In the genomic region with DNA sequence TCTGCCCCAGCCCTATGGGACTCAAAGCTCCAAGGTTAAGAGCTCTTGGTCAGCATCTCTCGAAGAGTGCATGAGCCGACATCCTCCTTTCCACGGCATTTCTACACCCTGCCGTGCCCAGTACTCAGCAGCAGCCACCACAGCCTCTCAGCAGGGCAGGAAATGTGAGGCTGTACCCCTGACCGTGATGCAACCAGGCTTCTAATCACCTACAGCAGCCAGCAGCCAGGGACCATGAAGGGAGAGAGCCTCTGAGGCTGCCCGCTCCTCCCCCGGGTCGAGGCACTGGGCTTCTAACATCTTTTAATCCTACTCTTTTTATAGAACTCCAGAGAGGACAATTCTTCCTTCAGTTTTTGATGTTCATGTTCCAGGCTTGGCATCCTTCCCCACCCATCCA, we compare ENCODE assay signal across 20 cellular contexts. TPM values are rescaled to one million over a fixed set of nuclear protein-coding genes. Genes with fewer than 3 reads are reported as not detected.
"Had no signal": no experiment of that assay in that cellular context is flagged by ENCODE, and none has a peak within 500 bp of the region (broad histone marks: within the 10 kb centered on the region; RNA-seq: fewer than 3 reads in every experiment).

No MANE protein-coding gene starts in this region.

- H3K27me3 ChIP-seq: sigmoid colon, tibial artery had no signal

- DNase-seq: activated B cell treated with CpG ODN at 0.5 μM for 24 hours; activated CD4-positive, alpha-beta T cell treated with anti-CD3 and anti-CD28 coated beads for 48 hours; activated CD8-positive, alpha-beta T cell treated with anti-CD3 and anti-CD28 coated beads for 36 hours; activated naive CD4-positive, alpha-beta T cell treated with Interleukin-2 at 50 U/mL for 16 hours; activated naive CD8-positive, alpha-beta T cell treated with anti-CD3 and anti-CD28 coated beads, Interleukin-2, amount 50 U/mL, for 24 hours; activated T-cell treated with anti-CD3 and anti-CD28 coated beads, Interleukin-2, amount 50 U/mL, for 1 hour; caudate nucleus; gastrocnemius medialis; heart right ventricle; mesenchymal stem cell; naive thymus-derived CD4-positive, alpha-beta T cell; sigmoid colon; stimulated activated CD4-positive, alpha-beta T cell treated with anti-CD3 and anti-CD28 coated beads, Interleukin-1b, Interleukin-23, amount 100 ng/mL, for 48 hours; stimulated activated naive CD4-positive, alpha-beta T cell treated with Interleukin-2 at 50 U/mL for 16 hours; tibial artery had no signal

- H3K4me3 ChIP-seq: coronary artery, gastrocnemius medialis, heart right ventricle, sigmoid colon, tibial artery had no signal

- H3K27ac Mint-ChIP-seq: activated B cell treated with CpG ODN at 0.5 μM for 24 hours; activated CD8-positive, alpha-beta T cell treated with anti-CD3 and anti-CD28 coated beads for 36 hours; activated naive CD8-positive, alpha-beta T cell treated with anti-CD3 and anti-CD28 coated beads, Interleukin-2, amount 50 U/mL, for 24 hours; activated T-helper 2 cell treated with anti-CD3 and anti-CD28 coated beads, Interferon-gamma antibody, Interleukin-2, Interleukin-4, amounts not matched to agents 10 μg/mL and 5 μg/mL and 100 μg/mL, durations not matched to agents 14 hours and 24 hours and 36 hours had no signal

- H3K9ac ChIP-seq: parathyroid adenoma had no signal

- H3K4me3 Mint-ChIP-seq: activated B cell treated with CpG ODN at 0.5 μM for 24 hours; activated CD8-positive, alpha-beta T cell treated with anti-CD3 and anti-CD28 coated beads for 36 hours; activated naive CD8-positive, alpha-beta T cell treated with anti-CD3 and anti-CD28 coated beads, Interleukin-2, amount 50 U/mL, for 24 hours; brain; naive thymus-derived CD4-positive, alpha-beta T cell had no signal

- H3K36me3 Mint-ChIP-seq: brain; naive thymus-derived CD4-positive, alpha-beta T cell had no signal

- H3K27ac ChIP-seq: coronary artery, gastrocnemius medialis, heart right ventricle, neutrophil, parathyroid adenoma, sigmoid colon, tibial artery had no signal

- ATAC-seq: activated CD8-positive, alpha-beta T cell treated with anti-CD3 and anti-CD28 coated beads for 36 hours; activated naive CD8-positive, alpha-beta T cell treated with anti-CD3 and anti-CD28 coated beads, Interleukin-2, amount 50 U/mL, for 24 hours; naive thymus-derived CD4-positive, alpha-beta T cell had no signal

- H2AFZ ChIP-seq: parathyroid adenoma had no signal

- H3K36me3 ChIP-seq: gastrocnemius medialis, heart right ventricle, neutrophil, sigmoid colon, tibial artery had no signal

- H3K9me3 Mint-ChIP-seq: activated B cell treated with CpG ODN at 0.5 μM for 24 hours; activated CD8-positive, alpha-beta T cell treated with anti-CD3 and anti-CD28 coated beads for 36 hours; activated naive CD8-positive, alpha-beta T cell treated with anti-CD3 and anti-CD28 coated beads, Interleukin-2, amount 50 U/mL, for 24 hours; activated T-helper 2 cell treated with anti-CD3 and anti-CD28 coated beads, Interferon-gamma antibody, Interleukin-2, Interleukin-4, amounts not matched to agents 10 μg/mL and 5 μg/mL and 100 μg/mL, durations not matched to agents 14 hours and 24 hours and 36 hours; naive thymus-derived CD4-positive, alpha-beta T cell had no signal

- H3K4me1 ChIP-seq: parathyroid adenoma had no signal

- H3K9me3 ChIP-seq: gastrocnemius medialis, heart right ventricle, neutrophil, sigmoid colon, tibial artery had no signal

- H3K79me2 ChIP-seq: parathyroid adenoma had no signal

RNA-seq across cellular contexts. Expression of gene CYS1, which starts 6.5 kb away (rescaled TPM):
- polyA plus RNA-seq: naive thymus-derived CD4-positive, alpha-beta T cell had no signal

RNA-seq across cellular contexts. Expression of gene RRM2, which starts 48.8 kb away (rescaled TPM):
- polyA plus RNA-seq: naive thymus-derived CD4-positive, alpha-beta T cell had no signal
